In genomic region chr12:56029166-56029519, GRCh38 we compare ENCODE assay signal across 9 cellular contexts. TPM values are rescaled to one million over a fixed set of nuclear protein-coding genes. Genes with fewer than 3 reads are reported as not detected.
DNase-seq lines count a peak whose midpoint lies in the region; ATAC-seq and TF ChIP-seq lines count a peak whose summit lies in the region.
"Had no signal": no experiment of that assay in that cellular context is flagged by ENCODE, and none has a peak within 500 bp of the region (broad histone marks: within the 10 kb centered on the region; RNA-seq: fewer than 3 reads in every experiment).

No MANE protein-coding gene starts in this region.

- CTCF ChIA-PET in HEK293T (lab: Yijun Ruan, JAX), result interaction anchor here (0.6 to 2.0 kb wide), 10 partner anchors 8 to 99 kb away, joined by 3 to 21 read pairs (median 4); partner anchors contain the start of genes IKZF4 and RAB5B

- peaks cover 77% of the 10 kb centered on the region for H3K36me3 Mint-ChIP-seq in nephron (ENCODE audit: low read depth)

- H3K4me3 ChIP-seq in MG63 (no peak overlapping the region), cardiac fibroblast (replicated peaks in 1 of 2; ENCODE audit: low read depth in 2 of 2, low read length in 2 of 2) (no peak overlapping the region)

- ATAC-seq in HG02973 (IDR thresholded peaks at IDR 0.05; ENCODE audit: unreplicated experiment), result no peak

- peaks cover 25% of the 10 kb centered on the region for H3K4me1 Mint-ChIP-seq in nephron
- H3K4me1 Mint-ChIP-seq: activated B cell treated with CpG ODN at 0.5 μM for 24 hours had no signal

- H3K27me3 Mint-ChIP-seq in nephron (ENCODE audit: low read depth), result no peaks in the 10 kb centered on the region
- H3K27me3 Mint-ChIP-seq: activated B cell treated with CpG ODN at 0.5 μM for 24 hours had no signal

- H3K4me3 Mint-ChIP-seq in nephron, result no peak overlapping the region
- H3K4me3 Mint-ChIP-seq: activated B cell treated with CpG ODN at 0.5 μM for 24 hours had no signal

- H3K36me3 ChIP-seq in MG63, result no peaks in the 10 kb centered on the region

- POLR2A ChIA-PET in HEK293T (lab: Yijun Ruan, JAX), result interaction anchor here (0.6 to 1.7 kb wide), 7 partner anchors 11 to 123 kb away, joined by 3 to 8 read pairs (median 3); partner anchors contain the start of genes SUOX and ZC3H10

- H3K9me3 Mint-ChIP-seq in nephron, result no peaks in the 10 kb centered on the region
- H3K9me3 Mint-ChIP-seq: activated B cell treated with CpG ODN at 0.5 μM for 24 hours had no signal

- H3K27ac Mint-ChIP-seq in nephron, result peak overlapping the region; percentile 78 to 93 (median 86)
- H3K27ac Mint-ChIP-seq: activated B cell treated with CpG ODN at 0.5 μM for 24 hours had no signal

- DNase-seq in AG20443 (ENCODE audit: low spot score) (peak; percentile 52), MG63 (peak; percentile 70), cardiac fibroblast (ENCODE audit: low read depth in 2 of 2) (peak; percentile 51 to 75), NCI-H526 (lab: John Stamatoyannopoulos, UW) (no peak), HEK293T (ENCODE audit: extremely low spot score) (no peak), RPMI8226 (no peak)
- DNase-seq: activated B cell treated with CpG ODN at 0.5 μM for 24 hours had no signal

- no peaks in the 10 kb centered on the region for H3K9me3 ChIP-seq in MG63

- TF ChIP-seq CTCF in cardiac fibroblast (IDR thresholded peaks at IDR 0.05; ENCODE audit: low read depth, low read length) (no peak), nephron (IDR thresholded peaks at IDR 0.05; ENCODE audit: unreplicated experiment in 3 of 3) (no peak)

- H3K27me3 ChIP-seq in MG63, result no peaks in the 10 kb centered on the region

TF ChIP-seq in HEK293T, 16 proteins besides CTCF, POLR2A, EP300 and RAD21:
- TF ChIP-seq BHLHE40 (IDR thresholded peaks at IDR 0.05; ENCODE audit: borderline replicate concordance) (no peak), ELF4 (IDR thresholded peaks at IDR 0.05) (no peak), LEF1 (IDR thresholded peaks at IDR 0.05; ENCODE audit: borderline replicate concordance) (no peak), ZNF384 (IDR thresholded peaks at IDR 0.05) (no peak), FOXM1 (IDR thresholded peaks at IDR 0.05; ENCODE audit: borderline replicate concordance) (no peak), HDGF (IDR thresholded peaks at IDR 0.05; ENCODE audit: borderline replicate concordance) (no peak), FOXA1 (IDR thresholded peaks at IDR 0.05) (no peak), SUZ12 (IDR thresholded peaks at IDR 0.05) (no peak), FOXK2 (IDR thresholded peaks at IDR 0.05) (no peak), NFRKB (IDR thresholded peaks at IDR 0.05) (no peak), ARNT (IDR thresholded peaks at IDR 0.05) (no peak), SP1 (IDR thresholded peaks at IDR 0.05) (no peak), TARDBP (IDR thresholded peaks at IDR 0.05) (no peak), L3MBTL2 (conservative IDR thresholded peaks at IDR 0.05) (no peak), CTBP1 (IDR thresholded peaks at IDR 0.05; ENCODE audit: borderline replicate concordance) (no peak)
- TF ChIP-seq, protein P1, sequence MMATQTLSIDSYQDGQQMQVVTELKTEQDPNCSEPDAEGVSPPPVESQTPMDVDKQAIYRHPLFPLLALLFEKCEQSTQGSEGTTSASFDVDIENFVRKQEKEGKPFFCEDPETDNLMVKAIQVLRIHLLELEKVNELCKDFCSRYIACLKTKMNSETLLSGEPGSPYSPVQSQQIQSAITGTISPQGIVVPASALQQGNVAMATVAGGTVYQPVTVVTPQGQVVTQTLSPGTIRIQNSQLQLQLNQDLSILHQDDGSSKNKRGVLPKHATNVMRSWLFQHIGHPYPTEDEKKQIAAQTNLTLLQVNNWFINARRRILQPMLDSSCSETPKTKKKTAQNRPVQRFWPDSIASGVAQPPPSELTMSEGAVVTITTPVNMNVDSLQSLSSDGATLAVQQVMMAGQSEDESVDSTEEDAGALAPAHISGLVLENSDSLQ (IDR thresholded peaks at IDR 0.05), result no peak

RNA-seq across cellular contexts. Expression of gene IKZF4, which starts 8.3 kb away (rescaled TPM):
- 0.30 and 0.54 TPM in 2 replicates for total RNA-seq in MG63 (2014; rRNA removed; shearing (Covaris generic); ENCODE audit: low replicate concordance)

RNA-seq across cellular contexts. Expression of gene RPS26, which starts 12.6 kb away (rescaled TPM):
- 313 and 847 TPM in 2 replicates for total RNA-seq in MG63 (2014; rRNA removed; shearing (Covaris generic); ENCODE audit: low replicate concordance)

RNA-seq across cellular contexts. Expression of gene SUOX, which starts 32.1 kb away (rescaled TPM):
- 9.7 and 23.4 TPM in 2 replicates for total RNA-seq in MG63 (2014; rRNA removed; shearing (Covaris generic); ENCODE audit: low replicate concordance)

RNA-seq across cellular contexts. Expression of gene ERBB3, which starts 50.8 kb away (rescaled TPM):
- total RNA-seq in MG63 (2014; rRNA removed; shearing (Covaris generic); ENCODE audit: low replicate concordance), result 0.56 TPM in 1 of 2 replicates, not detected in the other
- total RNA-seq: activated B cell treated with CpG ODN at 0.5 μM for 24 hours had no signal

RNA-seq across cellular contexts. Expression of gene RAB5B, which starts 55.3 kb away (rescaled TPM):
- total RNA-seq in MG63 (2014; rRNA removed; shearing (Covaris generic); ENCODE audit: low replicate concordance), result 16.5 and 18.6 TPM in 2 replicates

Comparison
In these comparisons a context has a peak if more than half of its experiments do, and no peak if none do; other contexts are left out.
1. DNase-seq: peak in AG20443 (single experiment), MG63 (single experiment) and cardiac fibroblast (2 of 2); none in NCI-H526 (0 of 2), HEK293T (single experiment) and RPMI8226 (single experiment).